Comparison of ENCODE assay signal across 8 cellular contexts in the genomic region with DNA sequence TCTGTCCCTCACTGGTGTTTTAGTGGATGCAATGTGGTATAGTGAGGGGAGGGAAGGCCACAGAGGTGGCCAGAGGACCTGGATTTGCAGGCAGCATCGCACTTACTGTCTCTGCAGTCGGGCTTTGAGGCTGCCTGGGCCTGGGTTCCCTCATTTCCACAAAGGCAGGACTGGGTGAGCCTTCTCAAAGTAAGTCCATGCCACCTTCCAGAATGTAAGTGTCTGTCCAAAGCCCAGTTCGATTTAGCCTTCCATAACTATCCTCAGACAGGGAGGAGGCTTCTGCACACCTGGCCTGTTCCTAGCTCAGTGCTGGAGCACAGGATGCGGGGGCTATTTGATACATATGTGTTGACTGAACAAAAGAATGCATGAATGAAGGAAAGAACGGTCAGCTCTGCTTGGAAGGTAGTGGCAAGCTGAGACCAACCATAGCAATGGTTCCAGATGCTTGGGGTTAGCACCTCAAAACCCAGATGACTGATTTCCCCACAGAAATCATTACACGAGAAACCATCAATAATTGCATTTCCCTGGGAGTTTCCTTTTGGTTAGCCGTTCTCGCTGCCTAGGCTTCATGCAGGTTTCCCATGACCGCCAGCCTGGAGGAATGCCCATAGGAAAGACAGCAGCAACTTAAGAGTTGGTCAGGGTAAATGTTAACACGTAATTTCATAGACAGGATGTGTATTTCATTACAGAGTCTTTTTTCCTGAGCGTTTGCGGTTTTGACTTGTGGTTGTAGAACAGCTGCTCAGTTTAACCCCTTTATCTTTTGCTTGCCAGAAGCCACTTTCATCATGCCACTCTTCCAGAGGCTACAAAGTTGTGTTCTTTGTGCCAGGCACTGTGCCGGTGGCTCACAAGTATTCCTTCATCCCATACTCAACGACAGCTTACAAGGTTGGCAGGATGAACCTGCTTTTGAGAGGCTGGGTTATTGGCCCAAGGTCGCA. TPM values are rescaled to one million over a fixed set of nuclear protein-coding genes. Genes with fewer than 3 reads are reported as not detected.
A peak's percentile ranks its signal among the peaks of the same experiment; 100 is the strongest.
DNase-seq lines count a peak whose midpoint lies in the region; ATAC-seq and TF ChIP-seq lines count a peak whose summit lies in the region.

No MANE protein-coding gene starts in this region.

- H3K4me1 ChIP-seq in smooth muscle cell (ENCODE audit: low read depth), result no peaks in the 10 kb centered on the region

- no peak overlapping the region for H3K27ac Mint-ChIP-seq in chondrocyte (ENCODE audit: unreplicated experiment)

- H3K27ac ChIP-seq in smooth muscle cell (ENCODE audit: low read depth), result no peak overlapping the region
- H3K27ac ChIP-seq in substantia nigra (ENCODE audit: low read depth, low read length, poor library complexity, severe bottlenecking), result no peak overlapping the region

- H3K9ac ChIP-seq in smooth muscle cell (ENCODE audit: low read depth), result no peak overlapping the region

- DNase-seq in ELR (ENCODE audit: low read depth), result peak; percentile 54
- peak; percentile 54 for DNase-seq in SKM-1 treated with dmso at 0.1 percent for 144 hours (lab: John Stamatoyannopoulos, UW; ENCODE audit: unreplicated experiment)
- peak; percentile 59 for DNase-seq in chondrocyte (ENCODE audit: low spot score)
- peak; percentile 35 to 89 (median 66) for DNase-seq in stimulated activated naive CD4-positive, alpha-beta T cell (lab: John Stamatoyannopoulos, UW)
- DNase-seq in HPDE6-E6E7 (ENCODE audit: extremely low spot score), result no peak
- no peak for DNase-seq in smooth muscle cell (lab: John Stamatoyannopoulos, UW; ENCODE audit: unreplicated experiment)
- no peak for DNase-seq in substantia nigra (lab: John Stamatoyannopoulos, UW)

- WGBS in smooth muscle cell (ENCODE audit: low lambda C conversion rate), result 93% methylated on average over 15 of the region's 15 CpGs

- no peak overlapping the region for H2AFZ ChIP-seq in smooth muscle cell (ENCODE audit: low read depth)

- peaks cover 4% of the 10 kb centered on the region for H3K79me2 ChIP-seq in smooth muscle cell (ENCODE audit: low read depth)

- H3K9me3 Mint-ChIP-seq in chondrocyte (ENCODE audit: low read depth), result no peaks in the 10 kb centered on the region

- H3K27me3 ChIP-seq in smooth muscle cell (ENCODE audit: low read depth), result no peaks in the 10 kb centered on the region

- no peak overlapping the region for H3K4me3 Mint-ChIP-seq in chondrocyte (ENCODE audit: unreplicated experiment)

- H4K20me1 ChIP-seq in smooth muscle cell (ENCODE audit: low read depth), result peaks cover 64% of the 10 kb centered on the region

- TF ChIP-seq CTCF in chondrocyte (IDR thresholded peaks at IDR 0.05) (no peak), smooth muscle cell (IDR thresholded peaks at IDR 0.05; ENCODE audit: borderline replicate concordance, insufficient read depth, poor library complexity, severe bottlenecking) (no peak)

- no peaks in the 10 kb centered on the region for H3K9me3 ChIP-seq in smooth muscle cell (replicated peaks; ENCODE audit: low read depth)

- no peak overlapping the region for H3K4me2 ChIP-seq in smooth muscle cell

- H3K36me3 Mint-ChIP-seq in chondrocyte (ENCODE audit: low read depth), result no peaks in the 10 kb centered on the region

- H3K4me3 ChIP-seq in smooth muscle cell, result no peak overlapping the region

- H3K36me3 ChIP-seq in smooth muscle cell (ENCODE audit: low read depth), result no peaks in the 10 kb centered on the region

- peaks cover 23% of the 10 kb centered on the region for H3K4me1 Mint-ChIP-seq in chondrocyte (ENCODE audit: low read depth)

- no peaks in the 10 kb centered on the region for H3F3A ChIP-seq in smooth muscle cell (ENCODE audit: low read depth)

- no peaks in the 10 kb centered on the region for H3K27me3 Mint-ChIP-seq in chondrocyte (ENCODE audit: low read depth)

- peak; percentile 25 for ATAC-seq in HG02623 (IDR thresholded peaks at IDR 0.05; ENCODE audit: unreplicated experiment)

RNA-seq across cellular contexts. Expression of a gene that starts 2.7 kb away (rescaled TPM):
- total RNA-seq in chondrocyte, result 8.1 to 11.6 TPM (median 10.4 TPM) in 3 replicates
- total RNA-seq in smooth muscle cell, result 3.4 and 6.4 TPM in 2 replicates
- polyA plus RNA-seq in smooth muscle cell, result 7.5 and 8.5 TPM in 2 replicates

RNA-seq across cellular contexts. Expression of a gene that starts 33.7 kb away (rescaled TPM):
- total RNA-seq in chondrocyte, result 0.36 to 0.87 TPM (median 0.59 TPM) in 3 replicates
- total RNA-seq in smooth muscle cell, result 0.09 TPM in 1 of 2 replicates, not detected in the other
- polyA plus RNA-seq in smooth muscle cell, result 0.15 and 0.54 TPM in 2 replicates

Comparison
In these comparisons a context has a peak if more than half of its experiments do, and no peak if none do; other contexts are left out.
1. DNase-seq: peak in ELR (single experiment), SKM-1 treated with dmso at 0.1 percent for 144 hours (single experiment), chondrocyte (single experiment) and stimulated activated naive CD4-positive, alpha-beta T cell (6 of 6); none in HPDE6-E6E7 (single experiment), smooth muscle cell (single experiment) and substantia nigra (0 of 49).